ENCODE assay signal across 8 cellular contexts in genomic region chr9:123929177-123929869, GRCh38. TPM values are rescaled to one million over a fixed set of nuclear protein-coding genes. Genes with fewer than 3 reads are reported as not detected.
DNase-seq lines count a peak whose midpoint lies in the region; ATAC-seq, FAIRE-seq and TF ChIP-seq lines count a peak whose summit lies in the region.

No MANE protein-coding gene starts in this region.

- no peaks in the 10 kb centered on the region for H3K36me3 ChIP-seq in colonic mucosa
- no peaks in the 10 kb centered on the region for H3K36me3 ChIP-seq in thoracic aorta

- H3K4me3 ChIP-seq in A549 = peak overlapping the region; percentile 95
- peak overlapping the region; percentile 50 for H3K4me3 ChIP-seq in colonic mucosa
- peak overlapping the region; percentile 66 for H3K4me3 ChIP-seq in mononuclear cell (ENCODE audit: low read length)
- H3K4me3 ChIP-seq in thoracic aorta = peak overlapping the region; percentile 88

- intact Hi-C loops in colonic mucosa (cut with DNase I) = no loop called here

- no peak for FAIRE-seq in A549 (lab: Jason Lieb, UNC)

- H3K9me3 ChIP-seq in A549 (peaks cover under 1% of the 10 kb centered on the region; the same call in 1 of the 3 replicates), colonic mucosa (no peaks in the 10 kb centered on the region), mononuclear cell (ENCODE audit: low read depth, low read length) (no peaks in the 10 kb centered on the region), thoracic aorta (no peaks in the 10 kb centered on the region)

- no peak for TF ChIP-seq EP300 in A549 (IDR thresholded peaks at IDR 0.05)

- in situ Hi-C loops in GM13977 (cut with MboI; ENCODE audit: low pct_unique_long_range_greater_than_20kb, low sequenced_read_pairs, unreplicated experiment) = no loop called here

- H3K4me1 ChIP-seq in A549 (peaks cover 72% of the 10 kb centered on the region), colonic mucosa (peaks cover 10% of the 10 kb centered on the region), mononuclear cell (ENCODE audit: insufficient read depth, low read length) (peaks cover 43% of the 10 kb centered on the region), thoracic aorta (ENCODE audit: control insufficient read depth in 1 of 2, low read depth in 2 of 2) (peaks cover 6 to 21% of the 10 kb centered on the region in 2 donors)

- DNase-seq in A549 (ENCODE audit: low read depth in 1 of 2, low spot score in 1 of 2) (no peak), GM13977 (ENCODE audit: low spot score) (peak; percentile 68), SW480 (ENCODE audit: low spot score) (peak; percentile 33), colonic mucosa (peak; percentile 60), thoracic aorta (ENCODE audit: low spot score) (no peak)

- peak overlapping the region; percentile 89 for H3K4me2 ChIP-seq in A549

- POLR2A ChIA-PET in A549 (lab: Yijun Ruan, JAX) = no interaction called here

- ATAC-seq in A549 (no peak), HG03045 (IDR thresholded peaks at IDR 0.05; ENCODE audit: unreplicated experiment) (peak; percentile 22), thoracic aorta (ENCODE audit: insufficient number of reproducible peaks, low FRiP score, low read depth) (no peak), GM21423 (IDR thresholded peaks at IDR 0.05; ENCODE audit: unreplicated experiment) (no peak)

- peak overlapping the region; percentile 66 to 77 for H3K9ac ChIP-seq in colonic mucosa (ENCODE audit: low read depth in 2 of 2, low read length in 2 of 2)

- H3K27ac ChIP-seq in A549 (peak overlapping the region; percentile 97 to 100), colonic mucosa (peak overlapping the region; percentile 77), thoracic aorta (no peak overlapping the region)

- TF ChIP-seq CTCF in A549 (IDR thresholded peaks at IDR 0.05) (no peak), GM13977 (IDR thresholded peaks at IDR 0.05; ENCODE audit: extremely low read depth, insufficient read depth, missing control alignments) (no peak), colonic mucosa (IDR thresholded peaks at IDR 0.05) (no peak), thoracic aorta (IDR thresholded peaks at IDR 0.05) (no peak)

- TF ChIP-seq POLR2A in A549 (IDR thresholded peaks at IDR 0.05; ENCODE audit: low read length) = no peak

- CTCF ChIA-PET in A549 (lab: Yijun Ruan, JAX) = no interaction called here

- no peak for TF ChIP-seq RAD21 in A549 (conservative IDR thresholded peaks at IDR 0.05 in 1 of 2, IDR thresholded peaks at IDR 0.05 in 1 of 2)

- 3% methylated on average over 13 of the region's 50 CpGs for WGBS in A549 (ENCODE audit: missing lambda C conversion rate)

- H3K27me3 ChIP-seq in colonic mucosa = no peaks in the 10 kb centered on the region
- no peaks in the 10 kb centered on the region for H3K27me3 ChIP-seq in mononuclear cell (ENCODE audit: insufficient read depth, low read length)
- no peaks in the 10 kb centered on the region for H3K27me3 ChIP-seq in thoracic aorta (replicated peaks; ENCODE audit: insufficient read depth)

TF ChIP-seq in A549, 52 proteins besides CTCF, POLR2A, EP300 and RAD21:
- TF ChIP-seq ELK1 (IDR thresholded peaks at IDR 0.05; ENCODE audit: low read depth, low read length) = no peak
- no peak for TF ChIP-seq CBX8 (IDR thresholded peaks at IDR 0.05)
- no peak for TF ChIP-seq FOXS1 (CRISPR knock-in tag; IDR thresholded peaks at IDR 0.05)
- TF ChIP-seq FOSL2 (IDR thresholded peaks at IDR 0.05) = no peak
- no peak for TF ChIP-seq FOSL2 (CRISPR knock-in tag; IDR thresholded peaks at IDR 0.05)
- no peak for TF ChIP-seq KDM5A (IDR thresholded peaks at IDR 0.05)
- TF ChIP-seq HOXA7 (CRISPR knock-in tag; IDR thresholded peaks at IDR 0.05) = no peak
- no peak for TF ChIP-seq POLR2AphosphoS2 (conservative IDR thresholded peaks at IDR 0.05; ENCODE audit: low read length)
- TF ChIP-seq BHLHE40 (IDR thresholded peaks at IDR 0.05; ENCODE audit: low read depth, low read length) = no peak
- no peak for TF ChIP-seq FOSB (CRISPR knock-in tag; IDR thresholded peaks at IDR 0.05)
- TF ChIP-seq PHF8 (IDR thresholded peaks at IDR 0.05; ENCODE audit: borderline replicate concordance, low read depth) = no peak
- no peak for TF ChIP-seq TFCP2L1 (CRISPR knock-in tag; IDR thresholded peaks at IDR 0.05)
- no peak for TF ChIP-seq RCOR1 (IDR thresholded peaks at IDR 0.05; ENCODE audit: low read depth, low read length)
- no peak for TF ChIP-seq KDM1A (IDR thresholded peaks at IDR 0.05; ENCODE audit: low read depth)
- TF ChIP-seq ATOH8 (CRISPR knock-in tag; IDR thresholded peaks at IDR 0.05; ENCODE audit: low read depth) = no peak
- no peak for TF ChIP-seq NFE2L2 (conservative IDR thresholded peaks at IDR 0.05; ENCODE audit: low read length)
- no peak for TF ChIP-seq EHMT2 (IDR thresholded peaks at IDR 0.05; ENCODE audit: low read depth)
- TF ChIP-seq JUN (IDR thresholded peaks at IDR 0.05) = no peak

RNA-seq across cellular contexts. Expression of gene DENND1A, which starts 0.6 kb away (rescaled TPM):
- 21.9 and 22.1 TPM in 2 replicates for polyA plus RNA-seq in A549 (2011; rRNA removed)
- 13.7 and 17.2 TPM in 2 replicates for polyA plus RNA-seq in A549 (2012; cell fraction: cytosol; rRNA removed)
- 16.6 and 21.5 TPM in 2 replicates for polyA plus RNA-seq in A549 (2012; cell fraction: nucleus; rRNA removed)
- 14.9 to 15.6 TPM (median 15.1 TPM) in 3 replicates for polyA plus RNA-seq in A549 (2017; fragmentation: RNase III; extraction: RNeasy Plus Mini Kit Qiagen cat#74134 plus additional on column Dnase treatment)
- polyA minus RNA-seq in A549 (2011; rRNA and poly(A)+ RNA removed) = 66.5 and 71.0 TPM in 2 replicates
- 10 to 100 TPM; 34.3 to 39.9 TPM for total RNA-seq in colonic mucosa
- 35.6 TPM for total RNA-seq in mononuclear cell
- 10 to 100 TPM; 17.8 to 36.6 TPM for total RNA-seq in thoracic aorta

Comparison
In these comparisons a context has a peak if more than half of its experiments do, and no peak if none do; other contexts are left out.
1. DNase-seq: peak in GM13977 (single experiment), SW480 (single experiment) and colonic mucosa (single experiment); none in A549 (0 of 2) and thoracic aorta (single experiment).
2. H3K27ac ChIP-seq: peak in A549 (2 of 2) and colonic mucosa (single experiment); none in thoracic aorta (0 of 2).
3. Peak in every context shown above with its lines, with median percentiles within 50 percentile points of each other: H3K4me3 ChIP-seq.